In the genomic region with DNA sequence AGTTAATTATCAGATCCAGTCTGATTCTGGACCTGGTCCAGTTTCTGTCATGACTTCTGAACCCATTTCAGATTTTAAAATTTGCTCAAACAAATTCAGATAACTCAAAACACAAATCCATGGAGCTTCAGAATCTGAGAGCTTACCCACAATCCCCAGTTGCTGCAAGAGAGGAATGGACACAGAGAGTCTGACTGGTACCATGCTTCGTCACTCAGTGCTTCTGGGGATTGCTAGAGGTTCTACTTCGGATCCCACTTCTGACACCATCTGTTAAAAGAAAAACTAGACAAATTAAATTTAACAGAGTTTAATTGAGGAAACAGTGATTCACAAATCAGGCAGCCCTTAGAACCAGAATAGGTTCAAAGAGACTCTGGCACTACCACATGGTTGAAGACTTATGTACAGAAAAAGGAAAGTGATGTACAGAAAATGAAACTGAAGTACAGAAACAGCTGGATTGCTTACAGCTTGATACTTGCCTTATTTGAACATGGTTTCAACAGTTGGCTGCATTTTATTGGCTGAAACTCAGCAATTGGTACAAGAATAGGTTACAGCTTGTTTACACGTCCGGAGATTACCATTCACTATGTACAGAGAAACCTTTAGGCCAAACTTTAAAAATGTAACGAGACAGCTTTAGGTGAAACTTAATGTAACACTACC, we compare ENCODE assay signal across 1 cellular context.
TF ChIP-seq lines count a peak whose summit lies in the region.

No MANE protein-coding gene starts in this region.

TF ChIP-seq in GM12878, 131 proteins besides CTCF, POLR2A, EP300 and RAD21 (continued from another document):
- TF ChIP-seq, protein P1, sequence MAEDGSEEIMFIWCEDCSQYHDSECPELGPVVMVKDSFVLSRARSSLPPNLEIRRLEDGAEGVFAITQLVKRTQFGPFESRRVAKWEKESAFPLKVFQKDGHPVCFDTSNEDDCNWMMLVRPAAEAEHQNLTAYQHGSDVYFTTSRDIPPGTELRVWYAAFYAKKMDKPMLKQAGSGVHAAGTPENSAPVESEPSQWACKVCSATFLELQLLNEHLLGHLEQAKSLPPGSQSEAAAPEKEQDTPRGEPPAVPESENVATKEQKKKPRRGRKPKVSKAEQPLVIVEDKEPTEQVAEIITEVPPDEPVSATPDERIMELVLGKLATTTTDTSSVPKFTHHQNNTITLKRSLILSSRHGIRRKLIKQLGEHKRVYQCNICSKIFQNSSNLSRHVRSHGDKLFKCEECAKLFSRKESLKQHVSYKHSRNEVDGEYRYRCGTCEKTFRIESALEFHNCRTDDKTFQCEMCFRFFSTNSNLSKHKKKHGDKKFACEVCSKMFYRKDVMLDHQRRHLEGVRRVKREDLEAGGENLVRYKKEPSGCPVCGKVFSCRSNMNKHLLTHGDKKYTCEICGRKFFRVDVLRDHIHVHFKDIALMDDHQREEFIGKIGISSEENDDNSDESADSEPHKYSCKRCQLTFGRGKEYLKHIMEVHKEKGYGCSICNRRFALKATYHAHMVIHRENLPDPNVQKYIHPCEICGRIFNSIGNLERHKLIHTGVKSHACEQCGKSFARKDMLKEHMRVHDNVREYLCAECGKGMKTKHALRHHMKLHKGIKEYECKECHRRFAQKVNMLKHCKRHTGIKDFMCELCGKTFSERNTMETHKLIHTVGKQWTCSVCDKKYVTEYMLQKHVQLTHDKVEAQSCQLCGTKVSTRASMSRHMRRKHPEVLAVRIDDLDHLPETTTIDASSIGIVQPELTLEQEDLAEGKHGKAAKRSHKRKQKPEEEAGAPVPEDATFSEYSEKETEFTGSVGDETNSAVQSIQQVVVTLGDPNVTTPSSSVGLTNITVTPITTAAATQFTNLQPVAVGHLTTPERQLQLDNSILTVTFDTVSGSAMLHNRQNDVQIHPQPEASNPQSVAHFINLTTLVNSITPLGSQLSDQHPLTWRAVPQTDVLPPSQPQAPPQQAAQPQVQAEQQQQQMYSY (CRISPR knock-in tag; IDR thresholded peaks at IDR 0.05) = no peak
- TF ChIP-seq BACH1 (IDR thresholded peaks at IDR 0.05; ENCODE audit: borderline replicate concordance) = no peak
- TF ChIP-seq, protein P2, sequence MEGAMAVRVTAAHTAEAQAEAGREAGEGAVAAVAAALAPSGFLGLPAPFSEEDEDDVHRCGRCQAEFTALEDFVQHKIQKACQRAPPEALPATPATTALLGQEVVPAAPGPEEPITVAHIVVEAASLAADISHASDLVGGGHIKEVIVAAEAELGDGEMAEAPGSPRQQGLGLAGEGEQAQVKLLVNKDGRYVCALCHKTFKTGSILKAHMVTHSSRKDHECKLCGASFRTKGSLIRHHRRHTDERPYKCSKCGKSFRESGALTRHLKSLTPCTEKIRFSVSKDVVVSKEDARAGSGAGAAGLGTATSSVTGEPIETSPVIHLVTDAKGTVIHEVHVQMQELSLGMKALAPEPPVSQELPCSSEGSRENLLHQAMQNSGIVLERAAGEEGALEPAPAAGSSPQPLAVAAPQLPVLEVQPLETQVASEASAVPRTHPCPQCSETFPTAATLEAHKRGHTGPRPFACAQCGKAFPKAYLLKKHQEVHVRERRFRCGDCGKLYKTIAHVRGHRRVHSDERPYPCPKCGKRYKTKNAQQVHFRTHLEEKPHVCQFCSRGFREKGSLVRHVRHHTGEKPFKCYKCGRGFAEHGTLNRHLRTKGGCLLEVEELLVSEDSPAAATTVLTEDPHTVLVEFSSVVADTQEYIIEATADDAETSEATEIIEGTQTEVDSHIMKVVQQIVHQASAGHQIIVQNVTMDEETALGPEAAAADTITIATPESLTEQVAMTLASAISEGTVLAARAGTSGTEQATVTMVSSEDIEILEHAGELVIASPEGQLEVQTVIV (IDR thresholded peaks at IDR 0.05; ENCODE audit: borderline replicate concordance, partially characterized antibody) = no peak
- no peak for TF ChIP-seq RFX5 (IDR thresholded peaks at IDR 0.05; ENCODE audit: low read depth, low read length)
